Comparison of ENCODE assay signal across 12 cellular contexts in genomic region chr5:73901045-73901444, GRCh38.
DNase-seq lines count a peak whose midpoint lies in the region; ATAC-seq and TF ChIP-seq lines count a peak whose summit lies in the region.
"Had no signal": no experiment of that assay in that cellular context is flagged by ENCODE, and none has a peak within 500 bp of the region (broad histone marks: within the 10 kb centered on the region; RNA-seq: fewer than 3 reads in every experiment).

No MANE protein-coding gene starts in this region.

- H3K4me3 ChIP-seq in fibroblast of mammary gland (ENCODE audit: control insufficient read depth, low read depth, low read length) (no peak overlapping the region), osteoblast (ENCODE audit: insufficient read depth, low read length) (peak overlapping the region; percentile 23)

- DNase-seq in ELF-1 (ENCODE audit: low read depth, low spot score) (peak; percentile 71), RWPE1 (ENCODE audit: low spot score) (peak; percentile 84), fibroblast of mammary gland (ENCODE audit: low read depth) (peak; percentile 87), osteoblast (ENCODE audit: insufficient read length, low spot score, missing footprints) (no peak), DMS 273 treated with DMSO at 0.1 percent for 48 hours (lab: John Stamatoyannopoulos, UW) (no peak), NCI-H510A (lab: John Stamatoyannopoulos, UW) (no peak)
- no peak for DNase-seq in stimulated activated CD4-positive, alpha-beta T cell treated with anti-CD3 and anti-CD28 coated beads, Interleukin-2, amount 100 ng/mL, for 24 hours
- DNase-seq: activated CD4-positive, alpha-beta memory T cell treated with anti-CD3 and anti-CD28 coated beads for 36 hours; effector CD4-positive, alpha-beta T cell; stimulated activated CD4-positive, alpha-beta T cell treated with anti-CD3 and anti-CD28 coated beads, Interleukin-12 subunit alpha, Interleukin-12 subunit beta, amount 100 ng/mL, for 4 hours; stimulated activated CD8-positive, alpha-beta memory T cell treated with anti-CD3 and anti-CD28 coated beads, Interleukin-4, amount 100 ng/mL, for 48 hours had no signal

- ATAC-seq in GM19351 (IDR thresholded peaks at IDR 0.05; ENCODE audit: unreplicated experiment) = no peak

- peak overlapping the region; percentile 38 for H3K4me2 ChIP-seq in osteoblast (ENCODE audit: insufficient read depth, low read length)

- H3K27ac ChIP-seq in RWPE1 (peak overlapping the region; percentile 35), osteoblast (ENCODE audit: low read depth, low read length) (peak overlapping the region; percentile 21)

- H3K36me3 ChIP-seq in osteoblast (ENCODE audit: insufficient read depth, low read length) = peaks cover 24% of the 10 kb centered on the region

- no peaks in the 10 kb centered on the region for H3K79me2 ChIP-seq in osteoblast (ENCODE audit: insufficient read depth, low read length)

- POLR2A ChIA-PET in RWPE1 (lab: Yijun Ruan, JAX; ENCODE audit: low non-redundant PET) = no interaction called here

- CTCF ChIA-PET in RWPE1 (lab: Yijun Ruan, JAX) = interaction anchor here (2.4 kb wide), 1 partner anchor 740 kb away, joined by 16 read pairs; the partner anchor contains the start of gene ENC1

- H3K9me3 ChIP-seq in osteoblast (ENCODE audit: low read depth, low read length) = no peaks in the 10 kb centered on the region

- no peak for TF ChIP-seq CTCF in RWPE1 (conservative IDR thresholded peaks at IDR 0.05; ENCODE audit: low read depth)
- TF ChIP-seq CTCF in fibroblast of mammary gland (conservative IDR thresholded peaks at IDR 0.05; ENCODE audit: control insufficient read depth, insufficient read depth, low read depth, low read length) = no peak
- no peak for TF ChIP-seq CTCF in osteoblast (IDR thresholded peaks at IDR 0.05; ENCODE audit: extremely low read depth, low read depth, low read length)

- no peaks in the 10 kb centered on the region for H3K27me3 ChIP-seq in osteoblast (ENCODE audit: insufficient read depth, low read length)

- H3K4me1 ChIP-seq in osteoblast (ENCODE audit: insufficient read depth, low read length) = no peaks in the 10 kb centered on the region

- H2AFZ ChIP-seq in osteoblast (ENCODE audit: low read length) = no peak overlapping the region

- no peaks in the 10 kb centered on the region for H4K20me1 ChIP-seq in osteoblast (ENCODE audit: insufficient read depth, low read length)

Comparison
In these comparisons a context has a peak if more than half of its experiments do, and no peak if none do; other contexts are left out.
1. DNase-seq: peak in ELF-1 (single experiment), RWPE1 (single experiment) and fibroblast of mammary gland (single experiment); none in osteoblast (single experiment), stimulated activated CD4-positive, alpha-beta T cell treated with anti-CD3 and anti-CD28 coated beads, Interleukin-2, amount 100 ng/mL, for 24 hours (0 of 2), DMS 273 treated with DMSO at 0.1 percent for 48 hours (single experiment) and NCI-H510A (single experiment).